23 cellular contexts compared by ENCODE assay signal in the genomic region with DNA sequence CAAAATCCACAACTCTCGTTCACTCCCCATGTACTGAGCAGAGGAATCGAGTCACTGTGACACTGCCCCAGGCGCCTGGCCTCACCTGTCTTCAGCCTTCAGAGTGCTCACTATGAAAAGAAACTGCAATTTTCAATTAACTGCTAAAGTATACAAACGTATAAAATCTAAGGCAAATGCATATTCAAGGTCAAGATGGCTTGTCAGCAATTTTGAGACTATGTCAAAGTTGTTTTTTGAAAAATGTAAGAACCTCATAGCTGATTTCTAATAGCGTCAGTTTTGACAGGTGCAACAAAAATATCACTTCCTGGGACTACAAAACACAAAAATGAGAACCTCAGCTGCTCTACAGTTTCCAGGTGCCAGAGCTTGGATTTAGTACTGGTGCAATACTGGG.
"Had no signal": no experiment of that assay in that cellular context is flagged by ENCODE, and none has a peak within 500 bp of the region (broad histone marks: within the 10 kb centered on the region; RNA-seq: fewer than 3 reads in every experiment).

No MANE protein-coding gene starts in this region.

- H3K4me3 ChIP-seq: MG63, SJSA1, SK-N-MC had no signal

- H3K27me3 ChIP-seq: MG63, SJSA1 had no signal

- H3K4me1 ChIP-seq: SJSA1 had no signal

- FAIRE-seq: RCC 7860 had no signal

- H3K9me3 ChIP-seq: MG63, SJSA1 had no signal

- H3K27ac ChIP-seq: SJSA1, SK-N-MC had no signal

- DNase-seq: Karpas-422, KG1, MG63, NCI-H1092, NCI-H1105 treated with DMSO at 0.1 percent for 48 hours, NCI-H1417 treated with DMSO at 0.1 percent for 48 hours, NCI-H146, NCI-H1694 treated with DMSO at 0.1 percent for 48 hours, NCI-H1930, NCI-H2081 treated with DMSO at 0.1 percent for 48 hours, NCI-H2171, NCI-H226, NCI-H446, NCI-H510A, NCI-H524 treated with DMSO at 0.1 percent for 48 hours, NCI-H69, NCI-H774, Right ventricle myocardium superior, RPMI8226, SIG-M5 had no signal
